ENCODE assay signal across 2 cellular contexts in genomic region chr5:34486808-34487201, GRCh38.
TF ChIP-seq lines count a peak whose summit lies in the region.

No MANE protein-coding gene starts in this region.

TF ChIP-seq in GM23338, 12 proteins besides CTCF, POLR2A, EP300 and RAD21 (continued from another document):
- TF ChIP-seq ETS1 (IDR thresholded peaks at IDR 0.05), result no peak
TF ChIP-seq in GM23338: peak in this region for 0.

TF ChIP-seq in liver, 16 proteins besides CTCF, POLR2A, EP300 and RAD21 (continued from another document):
- TF ChIP-seq ZBTB33 (IDR thresholded peaks at IDR 0.05) (no peak), JUND (IDR thresholded peaks at IDR 0.05) (no peak), HNF4G (IDR thresholded peaks at IDR 0.05) (no peak), HNF4A (conservative IDR thresholded peaks at IDR 0.05) (no peak), EGR1 (IDR thresholded peaks at IDR 0.05; ENCODE audit: low read depth in 2 of 2) (no peak), SP1 (IDR thresholded peaks at IDR 0.05) (no peak), FOXA2 (IDR thresholded peaks at IDR 0.05) (no peak), ATF3 (IDR thresholded peaks at IDR 0.05) (no peak), REST (IDR thresholded peaks at IDR 0.05) (no peak)
TF ChIP-seq in liver: peak in this region for 0.
